1 cellular context compared by ENCODE assay signal in the genomic region with DNA sequence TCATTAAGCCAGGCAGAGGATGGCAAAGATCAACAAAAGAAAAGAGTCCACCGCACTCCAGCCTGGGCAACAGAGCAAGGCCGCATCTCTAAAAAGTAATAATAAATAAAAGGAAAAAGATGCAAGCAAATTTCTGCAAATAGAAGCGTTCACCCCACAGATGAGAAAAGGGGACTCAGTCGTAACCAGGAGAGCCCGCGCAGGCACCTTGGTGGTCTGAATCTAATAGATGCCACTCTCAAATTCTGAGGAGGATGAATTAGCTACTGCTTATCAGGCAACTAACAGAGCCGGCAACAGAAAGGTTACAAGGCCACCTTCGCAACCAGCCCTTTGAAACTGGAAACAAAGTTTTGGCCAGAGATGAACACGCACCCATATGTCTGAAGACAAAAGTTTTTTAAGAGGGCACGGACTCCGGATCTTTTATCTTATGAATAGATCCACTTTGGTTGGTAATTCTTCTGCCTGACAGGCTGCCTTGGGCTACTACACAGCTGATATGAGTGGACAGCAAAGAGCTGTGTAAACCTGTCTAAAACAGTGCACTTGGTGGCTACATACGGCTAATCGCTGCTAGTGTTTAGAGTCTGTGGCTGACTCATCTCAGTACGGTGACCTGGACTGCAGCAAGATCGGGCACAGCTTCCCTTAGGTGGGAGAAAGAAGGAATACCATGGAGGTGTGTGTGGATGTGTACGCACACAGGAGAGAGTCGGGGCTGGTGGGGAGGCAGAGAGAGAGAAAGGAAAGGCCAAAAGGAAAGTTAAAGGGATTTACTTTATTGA.
TF ChIP-seq lines count a peak whose summit lies in the region.

No MANE protein-coding gene starts in this region.

TF ChIP-seq in GM23338, 12 proteins besides CTCF, POLR2A, EP300 and RAD21:
- TF ChIP-seq CREB1 (CRISPR knock-in tag; IDR thresholded peaks at IDR 0.05; ENCODE audit: low read depth), result no peak
- TF ChIP-seq, protein P1, sequence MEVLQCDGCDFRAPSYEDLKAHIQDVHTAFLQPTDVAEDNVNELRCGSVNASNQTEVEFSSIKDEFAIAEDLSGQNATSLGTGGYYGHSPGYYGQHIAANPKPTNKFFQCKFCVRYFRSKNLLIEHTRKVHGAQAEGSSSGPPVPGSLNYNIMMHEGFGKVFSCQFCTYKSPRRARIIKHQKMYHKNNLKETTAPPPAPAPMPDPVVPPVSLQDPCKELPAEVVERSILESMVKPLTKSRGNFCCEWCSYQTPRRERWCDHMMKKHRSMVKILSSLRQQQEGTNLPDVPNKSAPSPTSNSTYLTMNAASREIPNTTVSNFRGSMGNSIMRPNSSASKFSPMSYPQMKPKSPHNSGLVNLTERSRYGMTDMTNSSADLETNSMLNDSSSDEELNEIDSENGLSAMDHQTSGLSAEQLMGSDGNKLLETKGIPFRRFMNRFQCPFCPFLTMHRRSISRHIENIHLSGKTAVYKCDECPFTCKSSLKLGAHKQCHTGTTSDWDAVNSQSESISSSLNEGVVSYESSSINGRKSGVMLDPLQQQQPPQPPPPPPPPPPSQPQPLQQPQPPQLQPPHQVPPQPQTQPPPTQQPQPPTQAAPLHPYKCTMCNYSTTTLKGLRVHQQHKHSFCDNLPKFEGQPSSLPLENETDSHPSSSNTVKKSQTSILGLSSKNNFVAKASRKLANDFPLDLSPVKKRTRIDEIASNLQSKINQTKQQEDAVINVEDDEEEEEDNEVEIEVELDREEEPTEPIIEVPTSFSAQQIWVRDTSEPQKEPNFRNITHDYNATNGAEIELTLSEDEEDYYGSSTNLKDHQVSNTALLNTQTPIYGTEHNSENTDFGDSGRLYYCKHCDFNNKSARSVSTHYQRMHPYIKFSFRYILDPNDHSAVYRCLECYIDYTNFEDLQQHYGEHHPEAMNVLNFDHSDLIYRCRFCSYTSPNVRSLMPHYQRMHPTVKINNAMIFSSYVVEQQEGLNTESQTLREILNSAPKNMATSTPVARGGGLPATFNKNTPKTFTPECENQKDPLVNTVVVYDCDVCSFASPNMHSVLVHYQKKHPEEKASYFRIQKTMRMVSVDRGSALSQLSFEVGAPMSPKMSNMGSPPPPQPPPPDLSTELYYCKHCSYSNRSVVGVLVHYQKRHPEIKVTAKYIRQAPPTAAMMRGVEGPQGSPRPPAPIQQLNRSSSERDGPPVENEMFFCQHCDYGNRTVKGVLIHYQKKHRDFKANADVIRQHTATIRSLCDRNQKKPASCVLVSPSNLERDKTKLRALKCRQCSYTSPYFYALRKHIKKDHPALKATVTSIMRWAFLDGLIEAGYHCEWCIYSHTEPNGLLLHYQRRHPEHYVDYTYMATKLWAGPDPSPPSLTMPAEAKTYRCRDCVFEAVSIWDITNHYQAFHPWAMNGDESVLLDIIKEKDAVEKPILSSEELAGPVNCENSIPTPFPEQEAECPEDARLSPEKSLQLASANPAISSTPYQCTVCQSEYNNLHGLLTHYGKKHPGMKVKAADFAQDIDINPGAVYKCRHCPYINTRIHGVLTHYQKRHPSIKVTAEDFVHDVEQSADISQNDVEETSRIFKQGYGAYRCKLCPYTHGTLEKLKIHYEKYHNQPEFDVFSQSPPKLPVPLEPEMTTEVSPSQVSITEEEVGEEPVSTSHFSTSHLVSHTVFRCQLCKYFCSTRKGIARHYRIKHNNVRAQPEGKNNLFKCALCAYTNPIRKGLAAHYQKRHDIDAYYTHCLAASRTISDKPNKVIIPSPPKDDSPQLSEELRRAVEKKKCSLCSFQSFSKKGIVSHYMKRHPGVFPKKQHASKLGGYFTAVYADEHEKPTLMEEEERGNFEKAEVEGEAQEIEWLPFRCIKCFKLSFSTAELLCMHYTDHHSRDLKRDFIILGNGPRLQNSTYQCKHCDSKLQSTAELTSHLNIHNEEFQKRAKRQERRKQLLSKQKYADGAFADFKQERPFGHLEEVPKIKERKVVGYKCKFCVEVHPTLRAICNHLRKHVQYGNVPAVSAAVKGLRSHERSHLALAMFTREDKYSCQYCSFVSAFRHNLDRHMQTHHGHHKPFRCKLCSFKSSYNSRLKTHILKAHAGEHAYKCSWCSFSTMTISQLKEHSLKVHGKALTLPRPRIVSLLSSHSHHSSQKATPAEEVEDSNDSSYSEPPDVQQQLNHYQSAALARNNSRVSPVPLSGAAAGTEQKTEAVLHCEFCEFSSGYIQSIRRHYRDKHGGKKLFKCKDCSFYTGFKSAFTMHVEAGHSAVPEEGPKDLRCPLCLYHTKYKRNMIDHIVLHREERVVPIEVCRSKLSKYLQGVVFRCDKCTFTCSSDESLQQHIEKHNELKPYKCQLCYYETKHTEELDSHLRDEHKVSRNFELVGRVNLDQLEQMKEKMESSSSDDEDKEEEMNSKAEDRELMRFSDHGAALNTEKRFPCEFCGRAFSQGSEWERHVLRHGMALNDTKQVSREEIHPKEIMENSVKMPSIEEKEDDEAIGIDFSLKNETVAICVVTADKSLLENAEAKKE (CRISPR knock-in tag; IDR thresholded peaks at IDR 0.05), result no peak
- TF ChIP-seq POLR2AphosphoS5 (IDR thresholded peaks at IDR 0.05; ENCODE audit: low read depth), result no peak
- TF ChIP-seq NANOG (IDR thresholded peaks at IDR 0.05; ENCODE audit: borderline replicate concordance), result no peak
- TF ChIP-seq ZNF114 (CRISPR knock-in tag; IDR thresholded peaks at IDR 0.05), result no peak
- TF ChIP-seq ZNF331 (CRISPR knock-in tag; IDR thresholded peaks at IDR 0.05; ENCODE audit: low read depth), result no peak
- TF ChIP-seq, protein P2, sequence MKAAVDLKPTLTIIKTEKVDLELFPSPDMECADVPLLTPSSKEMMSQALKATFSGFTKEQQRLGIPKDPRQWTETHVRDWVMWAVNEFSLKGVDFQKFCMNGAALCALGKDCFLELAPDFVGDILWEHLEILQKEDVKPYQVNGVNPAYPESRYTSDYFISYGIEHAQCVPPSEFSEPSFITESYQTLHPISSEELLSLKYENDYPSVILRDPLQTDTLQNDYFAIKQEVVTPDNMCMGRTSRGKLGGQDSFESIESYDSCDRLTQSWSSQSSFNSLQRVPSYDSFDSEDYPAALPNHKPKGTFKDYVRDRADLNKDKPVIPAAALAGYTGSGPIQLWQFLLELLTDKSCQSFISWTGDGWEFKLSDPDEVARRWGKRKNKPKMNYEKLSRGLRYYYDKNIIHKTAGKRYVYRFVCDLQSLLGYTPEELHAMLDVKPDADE (IDR thresholded peaks at IDR 0.05), result no peak
- no peak for TF ChIP-seq EZH2phosphoT487 (IDR thresholded peaks at IDR 0.05; ENCODE audit: unreplicated experiment)
- TF ChIP-seq JUNB (IDR thresholded peaks at IDR 0.05; ENCODE audit: unreplicated experiment), result no peak
- TF ChIP-seq STAT1 (IDR thresholded peaks at IDR 0.05; ENCODE audit: unreplicated experiment), result no peak
- no peak for TF ChIP-seq EZH2 (IDR thresholded peaks at IDR 0.05; ENCODE audit: low read depth, unreplicated experiment)
- TF ChIP-seq, protein P3, sequence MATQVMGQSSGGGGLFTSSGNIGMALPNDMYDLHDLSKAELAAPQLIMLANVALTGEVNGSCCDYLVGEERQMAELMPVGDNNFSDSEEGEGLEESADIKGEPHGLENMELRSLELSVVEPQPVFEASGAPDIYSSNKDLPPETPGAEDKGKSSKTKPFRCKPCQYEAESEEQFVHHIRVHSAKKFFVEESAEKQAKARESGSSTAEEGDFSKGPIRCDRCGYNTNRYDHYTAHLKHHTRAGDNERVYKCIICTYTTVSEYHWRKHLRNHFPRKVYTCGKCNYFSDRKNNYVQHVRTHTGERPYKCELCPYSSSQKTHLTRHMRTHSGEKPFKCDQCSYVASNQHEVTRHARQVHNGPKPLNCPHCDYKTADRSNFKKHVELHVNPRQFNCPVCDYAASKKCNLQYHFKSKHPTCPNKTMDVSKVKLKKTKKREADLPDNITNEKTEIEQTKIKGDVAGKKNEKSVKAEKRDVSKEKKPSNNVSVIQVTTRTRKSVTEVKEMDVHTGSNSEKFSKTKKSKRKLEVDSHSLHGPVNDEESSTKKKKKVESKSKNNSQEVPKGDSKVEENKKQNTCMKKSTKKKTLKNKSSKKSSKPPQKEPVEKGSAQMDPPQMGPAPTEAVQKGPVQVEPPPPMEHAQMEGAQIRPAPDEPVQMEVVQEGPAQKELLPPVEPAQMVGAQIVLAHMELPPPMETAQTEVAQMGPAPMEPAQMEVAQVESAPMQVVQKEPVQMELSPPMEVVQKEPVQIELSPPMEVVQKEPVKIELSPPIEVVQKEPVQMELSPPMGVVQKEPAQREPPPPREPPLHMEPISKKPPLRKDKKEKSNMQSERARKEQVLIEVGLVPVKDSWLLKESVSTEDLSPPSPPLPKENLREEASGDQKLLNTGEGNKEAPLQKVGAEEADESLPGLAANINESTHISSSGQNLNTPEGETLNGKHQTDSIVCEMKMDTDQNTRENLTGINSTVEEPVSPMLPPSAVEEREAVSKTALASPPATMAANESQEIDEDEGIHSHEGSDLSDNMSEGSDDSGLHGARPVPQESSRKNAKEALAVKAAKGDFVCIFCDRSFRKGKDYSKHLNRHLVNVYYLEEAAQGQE (IDR thresholded peaks at IDR 0.05; ENCODE audit: unreplicated experiment), result no peak
